In the genomic region with DNA sequence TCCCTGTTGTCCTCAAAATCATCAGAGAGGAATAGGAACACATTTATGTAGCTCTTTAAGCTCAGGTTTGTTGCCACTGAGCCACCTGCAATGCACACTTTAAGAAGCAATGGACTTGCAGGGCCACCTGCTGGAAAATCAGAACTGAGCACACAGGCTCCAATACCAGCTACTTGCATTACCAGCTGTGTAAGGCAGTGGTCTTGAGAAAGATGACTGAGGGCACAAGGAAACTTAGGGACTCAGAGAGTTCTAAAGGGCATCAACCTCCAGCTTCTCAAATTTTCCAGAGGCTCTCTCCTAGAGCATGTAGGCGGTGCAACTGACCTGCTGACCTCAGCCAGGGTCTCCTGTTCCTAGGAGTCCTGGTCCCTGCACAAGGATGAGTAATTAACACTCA, we compare ENCODE assay signal across 9 cellular contexts. TPM values are rescaled to one million over a fixed set of nuclear protein-coding genes. Genes with fewer than 3 reads are reported as not detected.
DNase-seq lines count a peak whose midpoint lies in the region; ATAC-seq and TF ChIP-seq lines count a peak whose summit lies in the region.
"Had no signal": no experiment of that assay in that cellular context is flagged by ENCODE, and none has a peak within 500 bp of the region (broad histone marks: within the 10 kb centered on the region; RNA-seq: fewer than 3 reads in every experiment).

No MANE protein-coding gene starts in this region.

- peak overlapping the region in 2 of 6 donors; percentile 35 to 72 for H3K27ac Mint-ChIP-seq in naive B cell
- H3K27ac Mint-ChIP-seq: T-helper 1 cell treated with Interleukin-12 subunit alpha and Interleukin-12 subunit beta and Interleukin-4 antibody, amounts not matched to agents 30 μg/mL and 1 μg/mL, for 36 hours had no signal

- peak; percentile 25 for ATAC-seq in GM21786 (IDR thresholded peaks at IDR 0.05; ENCODE audit: unreplicated experiment)
- ATAC-seq in naive B cell (ENCODE audit: low read depth in 2 of 2) = peak; percentile 25 to 41
- ATAC-seq in HG03039 (IDR thresholded peaks at IDR 0.05; ENCODE audit: unreplicated experiment) = no peak
- no peak for ATAC-seq in HG02852 (IDR thresholded peaks at IDR 0.05; ENCODE audit: unreplicated experiment)

- H3K4me1 Mint-ChIP-seq in naive B cell = peaks cover 22 to 34% (median 24%) of the 10 kb centered on the region in 3 donors

- H3K36me3 Mint-ChIP-seq in naive B cell = no peaks in the 10 kb centered on the region

- H3K9me3 Mint-ChIP-seq in naive B cell = no peaks in the 10 kb centered on the region
- H3K9me3 Mint-ChIP-seq: T-helper 1 cell treated with Interleukin-12 subunit alpha and Interleukin-12 subunit beta and Interleukin-4 antibody, amounts not matched to agents 30 μg/mL and 1 μg/mL, for 36 hours had no signal

- H3K27ac ChIP-seq in VCaP = no peak overlapping the region

- H3K27me3 Mint-ChIP-seq in naive B cell = peaks cover 0 to 5% (median 4%) of the 10 kb centered on the region in 3 donors

- peak; percentile 91 for TF ChIP-seq CTCF in VCaP (conservative IDR thresholded peaks at IDR 0.05)

- DNase-seq in DMS 273 (lab: John Stamatoyannopoulos, UW; ENCODE audit: unreplicated experiment) (peak; percentile 65), NCI-H1436 (lab: John Stamatoyannopoulos, UW) (peak; percentile 49), dermis blood vessel endothelial cell (peak; percentile 85), naive B cell (peak; percentile 45)

- H3K4me3 Mint-ChIP-seq in naive B cell = peak overlapping the region in 2 of 8 donors; percentile 18 to 93
- H3K4me3 Mint-ChIP-seq: T-helper 1 cell treated with Interleukin-12 subunit alpha and Interleukin-12 subunit beta and Interleukin-4 antibody, amounts not matched to agents 30 μg/mL and 1 μg/mL, for 36 hours had no signal

RNA-seq across cellular contexts. Expression of gene CNDP2, which starts 2.5 kb away (rescaled TPM):
- 124 and 161 TPM in 2 replicates for total RNA-seq in dermis blood vessel endothelial cell
- polyA plus RNA-seq in naive B cell (ENCODE audit: low read depth in 6 of 6) = 100 to 1,000 TPM; 114 to 283 (median 207) TPM

RNA-seq across cellular contexts. Expression of gene DIPK1C, which starts 36.6 kb away (rescaled TPM):
- total RNA-seq in dermis blood vessel endothelial cell = not detected in 2 replicates
- polyA plus RNA-seq in naive B cell (ENCODE audit: low read depth in 6 of 6) = not detected

RNA-seq across cellular contexts. Expression of gene CNDP1, which starts 40.6 kb away (rescaled TPM):
- not detected in 2 replicates for total RNA-seq in dermis blood vessel endothelial cell
- polyA plus RNA-seq in naive B cell (ENCODE audit: low read depth in 6 of 6) = not detected

Comparison
In these comparisons a context has a peak if more than half of its experiments do, and no peak if none do; other contexts are left out.
1. ATAC-seq: peak in GM21786 (single experiment) and naive B cell (2 of 2); none in HG03039 (single experiment) and HG02852 (single experiment).
2. Peak in every context shown above with its lines, with median percentiles within 50 percentile points of each other: DNase-seq.